In the genomic region with DNA sequence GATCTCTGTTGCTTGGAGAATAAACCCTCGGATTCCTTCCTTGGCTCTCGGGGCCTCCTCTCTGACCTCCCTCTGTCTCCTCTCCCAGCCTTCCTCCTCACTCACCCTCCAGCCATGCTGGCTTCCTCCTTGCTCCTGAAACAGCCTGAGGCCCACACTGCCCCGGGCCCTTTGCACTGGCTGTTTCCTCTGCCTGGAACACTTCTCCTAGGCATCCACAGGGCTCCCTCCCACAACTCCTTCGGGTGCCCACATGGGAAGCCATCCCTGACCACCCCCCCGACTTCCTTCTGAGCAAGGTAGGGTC, we compare ENCODE assay signal across 15 cellular contexts.
DNase-seq lines count a peak whose midpoint lies in the region; ATAC-seq, FAIRE-seq and TF ChIP-seq lines count a peak whose summit lies in the region.
"Had no signal": no experiment of that assay in that cellular context is flagged by ENCODE, and none has a peak within 500 bp of the region (broad histone marks: within the 10 kb centered on the region; RNA-seq: fewer than 3 reads in every experiment).

No MANE protein-coding gene starts in this region.

- DNase-seq in A549 (ENCODE audit: low read depth in 1 of 2, low spot score in 1 of 2): no peak
- DNase-seq in ascending aorta (ENCODE audit: low spot score in 2 of 2): no peak
- peak; percentile 49 for DNase-seq in left lobe of liver (ENCODE audit: low spot score)
- DNase-seq in prostate gland (ENCODE audit: low spot score): no peak
- no peak for DNase-seq in ureter (ENCODE audit: low spot score)
- no peak for DNase-seq in GM12891 (ENCODE audit: insufficient read length, low spot score)
- no peak for DNase-seq in NCI-H2171 treated with DMSO at 0.1 percent for 48 hours (lab: John Stamatoyannopoulos, UW)
- DNase-seq: ACHN; activated CD4-positive, CD25-positive, alpha-beta regulatory T cell treated with anti-CD3 and anti-CD28 coated beads, Interleukin-2, amount 50 U/mL, for 72 hours; activated T-cell treated with anti-CD3 and anti-CD28 coated beads, Interleukin-2, amount 50 U/mL, for 4 hours; amniotic stem cell; naive B cell; substantia nigra had no signal

- H3K9me3 ChIP-seq in A549 (no peaks in the 10 kb centered on the region), ascending aorta (no peaks in the 10 kb centered on the region), prostate gland (no peaks in the 10 kb centered on the region)

- H3K27ac ChIP-seq in A549 (peak overlapping the region; percentile 96), ascending aorta (peak overlapping the region; percentile 58), prostate gland (peak overlapping the region; percentile 3 to 17)

- TF ChIP-seq CTCF in A549 (IDR thresholded peaks at IDR 0.05) (no peak), ascending aorta (IDR thresholded peaks at IDR 0.05) (no peak), prostate gland (IDR thresholded peaks at IDR 0.05) (no peak)

- TF ChIP-seq RAD21 in A549 (conservative IDR thresholded peaks at IDR 0.05 in 1 of 2, IDR thresholded peaks at IDR 0.05 in 1 of 2): no peak

- 63% methylated on average over 5 of the region's 5 CpGs for WGBS in A549 (ENCODE audit: missing lambda C conversion rate)
- WGBS in prostate gland: 74% methylated on average over 5 of the region's 5 CpGs

- POLR2A ChIA-PET in A549 (lab: Yijun Ruan, JAX): no interaction called here

- H3K36me3 ChIP-seq in ascending aorta (no peaks in the 10 kb centered on the region), prostate gland (no peaks in the 10 kb centered on the region)

- intact Hi-C loops in ascending aorta (cut with DNase I) (loop anchor here (2.0 to 5.0 kb wide), 2 partner anchors 88 to 184 kb away; a partner anchor contains a TSS), prostate gland (cut with DNase I) (no loop called here)

- no peak for TF ChIP-seq EP300 in A549 (IDR thresholded peaks at IDR 0.05)

- no peak overlapping the region for H3K4me3 ChIP-seq in A549
- H3K4me3 ChIP-seq in ascending aorta: no peak overlapping the region
- no peak overlapping the region for H3K4me3 ChIP-seq in prostate gland

- peak overlapping the region; percentile 48; the same call in 1 of the 3 replicates for H3K4me2 ChIP-seq in A549

- no peak; a peak in 2 of 6 replicates for ATAC-seq in A549
- ATAC-seq in left lobe of liver: peak; percentile 2
- ATAC-seq in GM18505 (IDR thresholded peaks at IDR 0.05; ENCODE audit: unreplicated experiment): no peak
- ATAC-seq: activated T-cell treated with anti-CD3 and anti-CD28 coated beads, Interleukin-2, amount 50 U/mL, for 4 hours had no signal

- H3K4me1 ChIP-seq in A549 (peaks cover 54% of the 10 kb centered on the region), ascending aorta (peaks cover 4 to 10% of the 10 kb centered on the region in 2 donors), prostate gland (replicated peaks) (no peaks in the 10 kb centered on the region)

- TF ChIP-seq POLR2A in A549 (IDR thresholded peaks at IDR 0.05; ENCODE audit: low read length): no peak
- TF ChIP-seq POLR2A in prostate gland (IDR thresholded peaks at IDR 0.05): no peak
- no peak for TF ChIP-seq POLR2A in GM12891 (IDR thresholded peaks at IDR 0.05; ENCODE audit: low read depth, low read length)
- no peak for TF ChIP-seq POLR2A in GM18505 (IDR thresholded peaks at IDR 0.05; ENCODE audit: borderline replicate concordance, extremely low read depth, insufficient read depth, insufficient read length)

- CTCF ChIA-PET in A549 (lab: Yijun Ruan, JAX): interaction anchor here (1.1 kb wide), 1 partner anchor 106 kb away, joined by 3 read pairs; no protein-coding TSS in a partner anchor

- FAIRE-seq in A549 (lab: Jason Lieb, UNC): no peak
- no peak for FAIRE-seq in GM12891 (lab: Jason Lieb, UNC)
- FAIRE-seq: small intestine had no signal

- H3K27me3 ChIP-seq in ascending aorta: no peaks in the 10 kb centered on the region
- H3K27me3 ChIP-seq in prostate gland (replicated peaks; ENCODE audit: insufficient read depth): no peaks in the 10 kb centered on the region

TF ChIP-seq in A549, 52 proteins besides CTCF, POLR2A, EP300 and RAD21:
- TF ChIP-seq KDM1A (IDR thresholded peaks at IDR 0.05; ENCODE audit: low read depth) (peak; percentile 56; the same call in 1 of the 2 replicates), MAZ (IDR thresholded peaks at IDR 0.05; ENCODE audit: borderline replicate concordance, low read depth, low read length) (no peak)
TF ChIP-seq in A549: peak in this region for 1.

TF ChIP-seq in GM12891, 5 proteins besides CTCF, POLR2A, EP300 and RAD21:
- TF ChIP-seq TAF1 (IDR thresholded peaks at IDR 0.05; ENCODE audit: low read depth, low read length) (no peak), POU2F2 (IDR thresholded peaks at IDR 0.05; ENCODE audit: low read depth, low read length) (no peak), PAX5 (IDR thresholded peaks at IDR 0.05; ENCODE audit: insufficient read depth, low read length, severe bottlenecking) (no peak), POLR2AphosphoS5 (IDR thresholded peaks at IDR 0.05; ENCODE audit: low read depth, low read length) (no peak), SPI1 (IDR thresholded peaks at IDR 0.05; ENCODE audit: low read depth, low read length) (no peak)

Comparison
In these comparisons a context has a peak if more than half of its experiments do, and no peak if none do; other contexts are left out.
1. H3K27ac ChIP-seq: peak in every context shown above with its lines; median percentile 96 in A549; 58 in ascending aorta; 10 in prostate gland.